In genomic region chr11:67265633-67266423, GRCh38 we compare ENCODE assay signal across 8 cellular contexts. TPM values are rescaled to one million over a fixed set of nuclear protein-coding genes. Genes with fewer than 3 reads are reported as not detected.
DNase-seq lines count a peak whose midpoint lies in the region; TF ChIP-seq lines count a peak whose summit lies in the region.

No MANE protein-coding gene starts in this region.

- no peak overlapping the region for H3K23ac ChIP-seq in trophoblast cell (ENCODE audit: low read length)

- peak overlapping the region; percentile 14 for H2BK12ac ChIP-seq in trophoblast cell (ENCODE audit: low read length)

- peak; percentile 65 for TF ChIP-seq CTCF in cardiac muscle cell (IDR thresholded peaks at IDR 0.05; ENCODE audit: low read depth, low read length)

- no peak overlapping the region for H3K4ac ChIP-seq in trophoblast cell (ENCODE audit: low read depth, low read length)

- H3K27ac ChIP-seq in cardiac muscle cell = no peak overlapping the region
- no peak overlapping the region for H3K27ac ChIP-seq in trophoblast cell (ENCODE audit: low read depth, low read length)

- no peak overlapping the region for H3K14ac ChIP-seq in trophoblast cell (ENCODE audit: low read length)

- peak overlapping the region; percentile 44 for H3K4me2 ChIP-seq in trophoblast cell (ENCODE audit: low read length)

- no peak overlapping the region for H3K18ac ChIP-seq in trophoblast cell (ENCODE audit: low read length)

- peak overlapping the region; percentile 33 for H3K9ac ChIP-seq in trophoblast cell (ENCODE audit: low read length)

- no peaks in the 10 kb centered on the region for H3K9me3 ChIP-seq in cardiac muscle cell (ENCODE audit: low read depth)
- H3K9me3 ChIP-seq in trophoblast cell (ENCODE audit: insufficient read depth, low read depth, low read length) = no peaks in the 10 kb centered on the region

- H4K8ac ChIP-seq in trophoblast cell (ENCODE audit: low read depth, low read length) = peak overlapping the region; percentile 16

- H3K36me3 ChIP-seq in cardiac muscle cell (no peaks in the 10 kb centered on the region), trophoblast cell (ENCODE audit: control insufficient read depth in 1 of 2, insufficient read depth in 2 of 2, low read length in 2 of 2) (peaks cover 10 to 11% of the 10 kb centered on the region in 2 experiments)

- peaks cover 69% of the 10 kb centered on the region for H3K4me1 Mint-ChIP-seq in activated naive CD4-positive, alpha-beta T cell treated with anti-CD3 and anti-CD28 coated beads, Interleukin-2, amount 50 U/mL, for 24 hours

- H3K79me1 ChIP-seq in trophoblast cell (ENCODE audit: low read length) = peaks cover 10% of the 10 kb centered on the region

- peak overlapping the region; percentile 20 for H4K12ac ChIP-seq in trophoblast cell (ENCODE audit: low read depth, low read length)

- no peaks in the 10 kb centered on the region for H3K27me3 Mint-ChIP-seq in activated naive CD4-positive, alpha-beta T cell treated with anti-CD3 and anti-CD28 coated beads, Interleukin-2, amount 50 U/mL, for 24 hours

- peaks cover 11% of the 10 kb centered on the region for H3K79me2 ChIP-seq in trophoblast cell (ENCODE audit: control insufficient read depth, insufficient read depth, low read length, poor library complexity)

- no peak overlapping the region for H2AFZ ChIP-seq in trophoblast cell (ENCODE audit: insufficient read depth, low read length, poor library complexity)

- no CpG with 5 or more reads among the region's 47 CpGs for WGBS in trophoblast cell (ENCODE audit: extremely low coverage, insufficient coverage, insufficient read length)

- H3K27me3 ChIP-seq in cardiac muscle cell (no peaks in the 10 kb centered on the region), trophoblast cell (ENCODE audit: insufficient read depth, low read length) (no peaks in the 10 kb centered on the region)

- H3K4me3 ChIP-seq in cardiac muscle cell (no peak overlapping the region), trophoblast cell (ENCODE audit: low read depth, low read length) (no peak overlapping the region)

- peaks cover 15% of the 10 kb centered on the region for H3K4me1 ChIP-seq in cardiac muscle cell (ENCODE audit: low read depth)
- peaks cover 29 to 39% of the 10 kb centered on the region in 2 experiments for H3K4me1 ChIP-seq in trophoblast cell (ENCODE audit: control insufficient read depth in 1 of 2, insufficient read depth in 2 of 2, low read length in 2 of 2)

- no peak overlapping the region for H2BK5ac ChIP-seq in trophoblast cell (ENCODE audit: low read depth, low read length, poor library complexity)

- peak overlapping the region; percentile 83 for H3K4me3 Mint-ChIP-seq in activated naive CD4-positive, alpha-beta T cell treated with anti-CD3 and anti-CD28 coated beads, Interleukin-2, amount 50 U/mL, for 24 hours

- peak overlapping the region; percentile 84 for H3K27ac Mint-ChIP-seq in activated naive CD4-positive, alpha-beta T cell treated with anti-CD3 and anti-CD28 coated beads, Interleukin-2, amount 50 U/mL, for 24 hours

- H3K9me3 Mint-ChIP-seq in activated naive CD4-positive, alpha-beta T cell treated with anti-CD3 and anti-CD28 coated beads, Interleukin-2, amount 50 U/mL, for 24 hours = no peaks in the 10 kb centered on the region

- no peaks in the 10 kb centered on the region for H3K36me3 Mint-ChIP-seq in activated naive CD4-positive, alpha-beta T cell treated with anti-CD3 and anti-CD28 coated beads, Interleukin-2, amount 50 U/mL, for 24 hours

- no peak overlapping the region for H2BK120ac ChIP-seq in trophoblast cell (ENCODE audit: insufficient read depth, low read length, poor library complexity)

- H2AK5ac ChIP-seq in trophoblast cell (ENCODE audit: low read length) = no peak overlapping the region

- DNase-seq in SHP77 (lab: John Stamatoyannopoulos, UW) (peak; percentile 63 to 74), SHP77 treated with DMSO at 0.1 percent for 48 hours (lab: John Stamatoyannopoulos, UW) (no peak), HK-2 (ENCODE audit: unreplicated experiment) (peak; percentile 69), SK-N-DZ (ENCODE audit: low spot score) (peak; percentile 53), cardiac muscle cell (ENCODE audit: low read depth in 1 of 2, low spot score in 1 of 2) (peak; percentile 67 to 82), trophoblast cell (peak; percentile 63 to 87), SIG-M5 treated with dmso at 0.1 percent for 504 hours (lab: John Stamatoyannopoulos, UW; ENCODE audit: unreplicated experiment) (no peak)

- H4K91ac ChIP-seq in trophoblast cell (ENCODE audit: low read depth, low read length) = peak overlapping the region; percentile 30

RNA-seq across cellular contexts. Expression of gene GRK2, which starts 0.4 kb away (rescaled TPM):
- 63.4 and 72.0 TPM in 2 replicates for polyA plus RNA-seq in SK-N-DZ (2014; cell fraction: cytosol; rRNA removed)
- polyA plus RNA-seq in SK-N-DZ (2014; cell fraction: nucleus; rRNA removed) = 95.3 and 97.5 TPM in 2 replicates
- total RNA-seq in cardiac muscle cell = 49.1 and 72.1 TPM in 2 replicates
- polyA plus RNA-seq in cardiac muscle cell = 62.9 and 85.1 TPM in 2 replicates
- 22.3 and 22.9 TPM in 2 replicates for polyA plus RNA-seq in trophoblast cell (2013)

RNA-seq across cellular contexts. Expression of gene ANKRD13D, which starts 23.3 kb away (rescaled TPM):
- polyA plus RNA-seq in SK-N-DZ (2014; cell fraction: cytosol; rRNA removed) = 21.1 and 25.4 TPM in 2 replicates
- polyA plus RNA-seq in SK-N-DZ (2014; cell fraction: nucleus; rRNA removed) = 91.5 and 113 TPM in 2 replicates
- total RNA-seq in cardiac muscle cell = 50.7 and 53.5 TPM in 2 replicates
- 39.4 and 47.6 TPM in 2 replicates for polyA plus RNA-seq in cardiac muscle cell
- polyA plus RNA-seq in trophoblast cell (2013) = 20.5 and 20.9 TPM in 2 replicates

RNA-seq across cellular contexts. Expression of gene SSH3, which starts 37.5 kb away (rescaled TPM):
- 0.24 and 0.29 TPM in 2 replicates for polyA plus RNA-seq in SK-N-DZ (2014; cell fraction: cytosol; rRNA removed)
- 3.8 and 14.4 TPM in 2 replicates for polyA plus RNA-seq in SK-N-DZ (2014; cell fraction: nucleus; rRNA removed)
- 18.7 and 39.9 TPM in 2 replicates for total RNA-seq in cardiac muscle cell
- polyA plus RNA-seq in cardiac muscle cell = 26.7 and 28.0 TPM in 2 replicates
- polyA plus RNA-seq in trophoblast cell (2013) = 85.6 and 93.4 TPM in 2 replicates

Comparison
In these comparisons a context has a peak if more than half of its experiments do, and no peak if none do; other contexts are left out.
1. DNase-seq: peak in SHP77 (2 of 2), HK-2 (single experiment), SK-N-DZ (single experiment), cardiac muscle cell (2 of 2) and trophoblast cell (2 of 2); none in SHP77 treated with DMSO at 0.1 percent for 48 hours (single experiment) and SIG-M5 treated with dmso at 0.1 percent for 504 hours (single experiment).